Comparison of ENCODE assay signal across 7 cellular contexts in the genomic region with DNA sequence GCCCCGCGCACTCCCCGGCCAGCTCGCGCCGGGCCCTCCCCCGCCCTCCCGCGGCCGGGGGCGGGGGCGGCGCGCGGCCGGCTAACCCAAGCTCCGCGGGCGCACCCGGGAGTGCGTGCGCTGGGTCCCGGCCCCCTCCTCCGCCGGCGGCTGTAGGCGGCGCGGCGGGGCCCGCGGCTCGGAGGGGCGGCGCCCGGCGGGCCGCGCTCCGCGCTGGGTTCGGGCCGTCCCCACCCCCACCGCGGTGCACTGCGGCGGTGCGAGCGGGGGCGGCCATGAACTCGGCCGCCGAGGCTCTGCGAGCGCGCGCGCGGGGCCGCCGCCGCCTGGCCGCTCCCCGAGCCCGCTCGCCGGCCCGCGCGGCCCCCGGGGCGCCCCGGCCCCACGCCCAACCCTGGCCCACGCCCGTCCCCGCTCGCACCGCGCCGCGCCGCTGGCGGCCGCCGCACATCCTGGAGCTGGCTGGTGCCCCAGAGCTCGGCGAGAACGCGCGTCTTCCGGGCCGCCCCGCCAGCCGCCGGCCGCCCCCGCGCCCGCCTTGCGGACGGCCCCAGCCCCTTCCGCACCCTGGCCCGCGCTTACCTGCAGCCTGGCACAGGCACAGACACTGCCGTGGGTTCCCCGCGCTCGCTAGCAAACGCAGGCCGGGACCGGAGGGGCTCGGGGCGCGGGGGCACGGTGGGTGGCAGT. TPM values are rescaled to one million over a fixed set of nuclear protein-coding genes. Genes with fewer than 3 reads are reported as not detected.
DNase-seq lines count a peak whose midpoint lies in the region; ATAC-seq and TF ChIP-seq lines count a peak whose summit lies in the region.

A gene with protein sequence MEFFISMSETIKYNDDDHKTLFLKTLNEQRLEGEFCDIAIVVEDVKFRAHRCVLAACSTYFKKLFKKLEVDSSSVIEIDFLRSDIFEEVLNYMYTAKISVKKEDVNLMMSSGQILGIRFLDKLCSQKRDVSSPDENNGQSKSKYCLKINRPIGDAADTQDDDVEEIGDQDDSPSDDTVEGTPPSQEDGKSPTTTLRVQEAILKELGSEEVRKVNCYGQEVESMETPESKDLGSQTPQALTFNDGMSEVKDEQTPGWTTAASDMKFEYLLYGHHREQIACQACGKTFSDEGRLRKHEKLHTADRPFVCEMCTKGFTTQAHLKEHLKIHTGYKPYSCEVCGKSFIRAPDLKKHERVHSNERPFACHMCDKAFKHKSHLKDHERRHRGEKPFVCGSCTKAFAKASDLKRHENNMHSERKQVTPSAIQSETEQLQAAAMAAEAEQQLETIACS (minus strand): TSS at position 496 of the 690 bp plus-strand sequence. CDS start 2,480 bp downstream, outside the sequence.

- peaks cover 7 to 24% of the 10 kb centered on the region in 2 experiments; a peak in 2 of 3 replicates for H3K36me3 ChIP-seq in HEK293 (ENCODE audit: control insufficient read depth in 2 of 2, insufficient read depth in 1 of 2, low read length in 2 of 2)
- H3K36me3 ChIP-seq in colonic mucosa = no peaks in the 10 kb centered on the region

- ATAC-seq in left colon = peak; percentile 45

- H3K4me1 ChIP-seq in HEK293 (ENCODE audit: control insufficient read depth, insufficient read depth, low read length) (no peaks in the 10 kb centered on the region; the same call in 1 of the 2 replicates), colonic mucosa (peaks cover 8% of the 10 kb centered on the region)

- H3K9ac ChIP-seq in colonic mucosa (ENCODE audit: low read depth in 2 of 2, low read length in 2 of 2) = peak within 1 kb of the TSS; percentile 80 to 86

- peak within 1 kb of the TSS; percentile 98 for H3K27ac ChIP-seq in HEK293 (ENCODE audit: extremely low read depth, low read depth, low read length)
- peak within 1 kb of the TSS; percentile 98 for H3K27ac ChIP-seq in colonic mucosa

- TF ChIP-seq POLR2A in GM15510 (IDR thresholded peaks at IDR 0.05; ENCODE audit: borderline replicate concordance, extremely low read depth, insufficient read length) = peak; percentile 45
- TF ChIP-seq POLR2A in NB4 (IDR thresholded peaks at IDR 0.05; ENCODE audit: extremely low read depth, insufficient read length) = no peak

- intact Hi-C loops in colonic mucosa (cut with DNase I) (no loop called here), left colon (cut with DNase I, micrococcal nuclease) (no loop called here)

- DNase-seq in NB4 (ENCODE audit: low read depth) (peak; percentile 77), colonic mucosa (peak; percentile 49), left colon (peak; percentile 56 to 71)
- peak; percentile 67 for DNase-seq in activated CD4-positive, alpha-beta T cell treated with anti-CD3 and anti-CD28 coated beads for 48 hours
- peak; percentile 55 for DNase-seq in stimulated activated CD4-positive, alpha-beta T cell treated with anti-CD3 and anti-CD28 coated beads, Interleukin-1b, Interleukin-23, amount 100 ng/mL, for 48 hours

- POLR2A ChIA-PET in HEK293 (lab: Yijun Ruan, JAX) = interaction anchor here (0.8 to 4.0 kb wide), 5 partner anchors 10 to 334 kb away, joined by 3 to 39 read pairs (median 6); no protein-coding TSS in a partner anchor

- H3K4me3 ChIP-seq in HEK293 (ENCODE audit: low read depth, low read length) (peak within 1 kb of the TSS; percentile 75), NB4 (ENCODE audit: low read depth, low read length) (peak within 1 kb of the TSS; percentile 80), colonic mucosa (peak within 1 kb of the TSS; percentile 74)

- no peak for TF ChIP-seq CTCF in HEK293 (tag by site-specific recombination; IDR thresholded peaks at IDR 0.05)
- no peak for TF ChIP-seq CTCF in NB4 (IDR thresholded peaks at IDR 0.05; ENCODE audit: low read depth, low read length)
- TF ChIP-seq CTCF in colonic mucosa (IDR thresholded peaks at IDR 0.05) = no peak

- CTCF ChIA-PET in HEK293 (lab: Yijun Ruan, JAX) = no interaction called here

- no peaks in the 10 kb centered on the region for H3K27me3 ChIP-seq in colonic mucosa

- H3K9me3 ChIP-seq in HEK293 (ENCODE audit: control insufficient read depth, insufficient read depth, low read depth, low read length) (no peaks in the 10 kb centered on the region), colonic mucosa (no peaks in the 10 kb centered on the region)

TF ChIP-seq in HEK293, 187 proteins besides CTCF, POLR2A, EP300 and RAD21:
- TF ChIP-seq ZNF558 (tag by site-specific recombination; IDR thresholded peaks at IDR 0.05) (no peak), ZNF473 (tag by site-specific recombination; IDR thresholded peaks at IDR 0.05) (no peak), ZNF776 (tag by site-specific recombination; IDR thresholded peaks at IDR 0.05; ENCODE audit: borderline replicate concordance) (no peak), ZNF335 (tag by site-specific recombination; conservative IDR thresholded peaks at IDR 0.05) (no peak; the same call in 1 of the 2 replicates), ZBTB20 (tag by site-specific recombination; IDR thresholded peaks at IDR 0.05) (no peak), ZFP41 (tag by site-specific recombination; IDR thresholded peaks at IDR 0.05; ENCODE audit: borderline replicate concordance) (no peak), ZNF658 (tag by site-specific recombination; IDR thresholded peaks at IDR 0.05) (no peak), ZNF585B (tag by site-specific recombination; IDR thresholded peaks at IDR 0.05) (no peak), ZNF404 (tag by site-specific recombination; IDR thresholded peaks at IDR 0.05) (no peak), ZNF596 (tag by site-specific recombination; IDR thresholded peaks at IDR 0.05) (no peak), ZFHX2 (tag by site-specific recombination; conservative IDR thresholded peaks at IDR 0.05) (no peak), ZNF514 (tag by site-specific recombination; IDR thresholded peaks at IDR 0.05) (no peak)
- TF ChIP-seq, protein P1, sequence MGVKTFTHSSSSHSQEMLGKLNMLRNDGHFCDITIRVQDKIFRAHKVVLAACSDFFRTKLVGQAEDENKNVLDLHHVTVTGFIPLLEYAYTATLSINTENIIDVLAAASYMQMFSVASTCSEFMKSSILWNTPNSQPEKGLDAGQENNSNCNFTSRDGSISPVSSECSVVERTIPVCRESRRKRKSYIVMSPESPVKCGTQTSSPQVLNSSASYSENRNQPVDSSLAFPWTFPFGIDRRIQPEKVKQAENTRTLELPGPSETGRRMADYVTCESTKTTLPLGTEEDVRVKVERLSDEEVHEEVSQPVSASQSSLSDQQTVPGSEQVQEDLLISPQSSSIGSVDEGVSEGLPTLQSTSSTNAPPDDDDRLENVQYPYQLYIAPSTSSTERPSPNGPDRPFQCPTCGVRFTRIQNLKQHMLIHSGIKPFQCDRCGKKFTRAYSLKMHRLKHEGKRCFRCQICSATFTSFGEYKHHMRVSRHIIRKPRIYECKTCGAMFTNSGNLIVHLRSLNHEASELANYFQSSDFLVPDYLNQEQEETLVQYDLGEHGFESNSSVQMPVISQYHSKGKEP (tag by site-specific recombination; IDR thresholded peaks at IDR 0.05) = no peak
- TF ChIP-seq, protein P2, sequence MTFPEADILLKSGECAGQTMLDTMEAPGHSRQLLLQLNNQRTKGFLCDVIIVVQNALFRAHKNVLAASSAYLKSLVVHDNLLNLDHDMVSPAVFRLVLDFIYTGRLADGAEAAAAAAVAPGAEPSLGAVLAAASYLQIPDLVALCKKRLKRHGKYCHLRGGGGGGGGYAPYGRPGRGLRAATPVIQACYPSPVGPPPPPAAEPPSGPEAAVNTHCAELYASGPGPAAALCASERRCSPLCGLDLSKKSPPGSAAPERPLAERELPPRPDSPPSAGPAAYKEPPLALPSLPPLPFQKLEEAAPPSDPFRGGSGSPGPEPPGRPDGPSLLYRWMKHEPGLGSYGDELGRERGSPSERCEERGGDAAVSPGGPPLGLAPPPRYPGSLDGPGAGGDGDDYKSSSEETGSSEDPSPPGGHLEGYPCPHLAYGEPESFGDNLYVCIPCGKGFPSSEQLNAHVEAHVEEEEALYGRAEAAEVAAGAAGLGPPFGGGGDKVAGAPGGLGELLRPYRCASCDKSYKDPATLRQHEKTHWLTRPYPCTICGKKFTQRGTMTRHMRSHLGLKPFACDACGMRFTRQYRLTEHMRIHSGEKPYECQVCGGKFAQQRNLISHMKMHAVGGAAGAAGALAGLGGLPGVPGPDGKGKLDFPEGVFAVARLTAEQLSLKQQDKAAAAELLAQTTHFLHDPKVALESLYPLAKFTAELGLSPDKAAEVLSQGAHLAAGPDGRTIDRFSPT (tag by site-specific recombination; IDR thresholded peaks at IDR 0.05) = no peak
- TF ChIP-seq, protein P3, sequence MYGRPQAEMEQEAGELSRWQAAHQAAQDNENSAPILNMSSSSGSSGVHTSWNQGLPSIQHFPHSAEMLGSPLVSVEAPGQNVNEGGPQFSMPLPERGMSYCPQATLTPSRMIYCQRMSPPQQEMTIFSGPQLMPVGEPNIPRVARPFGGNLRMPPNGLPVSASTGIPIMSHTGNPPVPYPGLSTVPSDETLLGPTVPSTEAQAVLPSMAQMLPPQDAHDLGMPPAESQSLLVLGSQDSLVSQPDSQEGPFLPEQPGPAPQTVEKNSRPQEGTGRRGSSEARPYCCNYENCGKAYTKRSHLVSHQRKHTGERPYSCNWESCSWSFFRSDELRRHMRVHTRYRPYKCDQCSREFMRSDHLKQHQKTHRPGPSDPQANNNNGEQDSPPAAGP (tag by site-specific recombination; IDR thresholded peaks at IDR 0.05) = no peak

RNA-seq across cellular contexts. Expression of the gene that starts here (rescaled TPM):
- total RNA-seq in colonic mucosa = 10 to 100 TPM; 10.7 to 11.8 TPM
- 1 to 10 TPM; 8.9 to 9.9 TPM for total RNA-seq in left colon

Comparison
In these comparisons a context has a peak if more than half of its experiments do, and no peak if none do; other contexts are left out.
1. Peak in every context shown above with its lines: DNase-seq, ATAC-seq, H3K4me3 ChIP-seq and H3K27ac ChIP-seq.